1 cellular context compared by ENCODE assay signal in the genomic region with DNA sequence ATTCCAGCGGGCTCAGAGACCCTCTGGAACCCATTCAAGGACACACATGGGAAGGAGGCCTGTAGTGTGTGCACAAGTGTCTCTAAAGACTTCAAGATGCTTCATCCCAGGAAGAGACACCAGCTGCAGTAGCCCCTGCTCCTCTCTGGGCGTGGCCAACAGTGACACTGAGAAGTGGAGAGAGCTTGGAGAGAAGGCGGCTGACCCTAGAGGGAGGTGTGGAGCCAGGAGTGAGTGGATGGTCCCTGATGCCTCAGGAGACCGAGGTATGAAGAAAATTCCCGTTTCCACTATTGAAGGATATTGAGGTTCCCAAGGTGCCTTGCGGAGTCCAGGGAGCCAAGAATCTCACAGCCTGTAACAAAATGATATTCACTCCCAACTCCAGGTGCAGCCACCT.
TF ChIP-seq lines count a peak whose summit lies in the region.

No MANE protein-coding gene starts in this region.

TF ChIP-seq in HepG2, 621 proteins besides CTCF, POLR2A, EP300 and RAD21:
- TF ChIP-seq KAT8 (CRISPR knock-in tag; IDR thresholded peaks at IDR 0.05) (no peak), EED (CRISPR knock-in tag; IDR thresholded peaks at IDR 0.05) (no peak), PHF8 (CRISPR knock-in tag; IDR thresholded peaks at IDR 0.05) (no peak)
